Comparison of ENCODE assay signal across 7 cellular contexts in genomic region chr18:75247041-75247551, GRCh38. TPM values are rescaled to one million over a fixed set of nuclear protein-coding genes. Genes with fewer than 3 reads are reported as not detected.
DNase-seq lines count a peak whose midpoint lies in the region.

No MANE protein-coding gene starts in this region.

- no peaks in the 10 kb centered on the region for H3K36me3 ChIP-seq in stomach smooth muscle (ENCODE audit: control insufficient read depth in 2 of 2, insufficient read depth in 2 of 2, low read length in 2 of 2)

- no peaks in the 10 kb centered on the region for H3K9me3 Mint-ChIP-seq in IgD-negative memory B cell
- H3K9me3 Mint-ChIP-seq in activated naive CD4-positive, alpha-beta T cell treated with anti-CD3 and anti-CD28 coated beads, Interleukin-2, amount 10 ng/mL, durations not matched to agents 7 days and 5 days: peaks cover 4% of the 10 kb centered on the region

- DNase-seq in activated naive CD4-positive, alpha-beta T cell treated with anti-CD3 and anti-CD28 coated beads, Interleukin-2, amount 10 ng/mL, durations not matched to agents 7 days and 5 days: peak; percentile 39
- DNase-seq in hepatic stellate cell (ENCODE audit: low spot score) (peak; percentile 37), NCI-H1694 treated with DMSO at 0.1 percent for 48 hours (lab: John Stamatoyannopoulos, UW) (no peak), NCI-H2029 treated with DMSO at 0.1 percent for 48 hours (lab: John Stamatoyannopoulos, UW) (no peak)
- DNase-seq in effector CD4-positive, alpha-beta T cell: no peak

- CTCF ChIA-PET in activated naive CD4-positive, alpha-beta T cell treated with anti-CD3 and anti-CD28 coated beads, Interleukin-2, amount 10 ng/mL, durations not matched to agents 7 days and 5 days (lab: Charles Lee): interaction anchor here (1.1 to 1.4 kb wide), 2 partner anchors 22 to 27 kb away, joined by 3 to 4 read pairs; no protein-coding TSS in a partner anchor

- no peaks in the 10 kb centered on the region for H3K27me3 ChIP-seq in stomach smooth muscle (ENCODE audit: control insufficient read depth in 1 of 2, insufficient read depth in 2 of 2, low read length in 2 of 2)

- H3K36me3 Mint-ChIP-seq in IgD-negative memory B cell: peaks cover 5% of the 10 kb centered on the region
- H3K36me3 Mint-ChIP-seq in activated naive CD4-positive, alpha-beta T cell treated with anti-CD3 and anti-CD28 coated beads, Interleukin-2, amount 10 ng/mL, durations not matched to agents 7 days and 5 days: peaks cover 3% of the 10 kb centered on the region

- H3K4me3 Mint-ChIP-seq in IgD-negative memory B cell: peak overlapping the region; percentile 71 to 91 (median 80)
- peak overlapping the region; percentile 82 for H3K4me3 Mint-ChIP-seq in activated naive CD4-positive, alpha-beta T cell treated with anti-CD3 and anti-CD28 coated beads, Interleukin-2, amount 10 ng/mL, durations not matched to agents 7 days and 5 days

- peak overlapping the region; percentile 75 for H3K27ac ChIP-seq in stomach smooth muscle (ENCODE audit: low read length)

- no peaks in the 10 kb centered on the region for H3K27me3 Mint-ChIP-seq in IgD-negative memory B cell
- no peaks in the 10 kb centered on the region for H3K27me3 Mint-ChIP-seq in activated naive CD4-positive, alpha-beta T cell treated with anti-CD3 and anti-CD28 coated beads, Interleukin-2, amount 10 ng/mL, durations not matched to agents 7 days and 5 days

- H3K4me1 ChIP-seq in stomach smooth muscle (ENCODE audit: control insufficient read depth, insufficient read depth, low read length): peaks cover 46% of the 10 kb centered on the region

- peaks cover 34 to 43% (median 37%) of the 10 kb centered on the region in 3 donors for H3K4me1 Mint-ChIP-seq in IgD-negative memory B cell
- peaks cover 57% of the 10 kb centered on the region for H3K4me1 Mint-ChIP-seq in activated naive CD4-positive, alpha-beta T cell treated with anti-CD3 and anti-CD28 coated beads, Interleukin-2, amount 10 ng/mL, durations not matched to agents 7 days and 5 days

- peak overlapping the region; percentile 70 to 71 for H3K9ac ChIP-seq in stomach smooth muscle (ENCODE audit: low read length in 2 of 2)

- peak overlapping the region in 2 of 3 donors; percentile 18 to 74 for H3K27ac Mint-ChIP-seq in IgD-negative memory B cell
- peak overlapping the region; percentile 94 for H3K27ac Mint-ChIP-seq in activated naive CD4-positive, alpha-beta T cell treated with anti-CD3 and anti-CD28 coated beads, Interleukin-2, amount 10 ng/mL, durations not matched to agents 7 days and 5 days

- H3K9me3 ChIP-seq in stomach smooth muscle (ENCODE audit: control insufficient read depth in 2 of 2, low read length in 2 of 2): no peaks in the 10 kb centered on the region

- H3K4me3 ChIP-seq in stomach smooth muscle (ENCODE audit: low read length in 2 of 2): peak overlapping the region; percentile 71 to 75

RNA-seq across cellular contexts. Expression of gene TSHZ1, which starts 36.5 kb away (rescaled TPM):
- polyA plus RNA-seq in IgD-negative memory B cell: 3.5 TPM

RNA-seq across cellular contexts. Expression of gene PTGR3, which starts 38.2 kb away (rescaled TPM):
- 20.7 TPM for polyA plus RNA-seq in IgD-negative memory B cell

Comparison
In these comparisons a context has a peak if more than half of its experiments do, and no peak if none do; other contexts are left out.
1. DNase-seq: peak in activated naive CD4-positive, alpha-beta T cell treated with anti-CD3 and anti-CD28 coated beads, Interleukin-2, amount 10 ng/mL, durations not matched to agents 7 days and 5 days (single experiment) and hepatic stellate cell (single experiment); none in effector CD4-positive, alpha-beta T cell (single experiment), NCI-H1694 treated with DMSO at 0.1 percent for 48 hours (single experiment) and NCI-H2029 treated with DMSO at 0.1 percent for 48 hours (single experiment).